In genomic region chr17:78980624-78980972, GRCh38 we compare ENCODE assay signal across 11 cellular contexts. TPM values are rescaled to one million over a fixed set of nuclear protein-coding genes. Genes with fewer than 3 reads are reported as not detected.
DNase-seq lines count a peak whose midpoint lies in the region; ATAC-seq, FAIRE-seq and TF ChIP-seq lines count a peak whose summit lies in the region.
"Had no signal": no experiment of that assay in that cellular context is flagged by ENCODE, and none has a peak within 500 bp of the region (broad histone marks: within the 10 kb centered on the region; RNA-seq: fewer than 3 reads in every experiment).

No MANE protein-coding gene starts in this region.

- H3K27ac ChIP-seq in BLaER1 treated with 17β-estradiol and CSF1 and Interleukin-3, amounts not matched to agents 10 nM and 100 nM, result peak overlapping the region; percentile 42 to 85 (median 79); a peak in 21 of 22 replicates
- H3K27ac ChIP-seq in H1 (ENCODE audit: low read depth, low read length) (no peak overlapping the region), pancreas (peak overlapping the region in 3 of 4 donors; percentile 45 to 76 (median 56))

- H4K20me1 ChIP-seq in BLaER1 treated with 17β-estradiol and CSF1 and Interleukin-3, amounts not matched to agents 10 nM and 100 nM, result peaks cover 0 to 28% (median 7%) of the 10 kb centered on the region in 11 experiments; a peak in 8 of 22 replicates
- H4K20me1 ChIP-seq in H1 (replicated peaks in 1 of 2; ENCODE audit: control insufficient read depth in 1 of 2, insufficient read depth in 2 of 2, low read length in 2 of 2), result no peaks in the 10 kb centered on the region

- no peak for TF ChIP-seq RAD21 in H1 (IDR thresholded peaks at IDR 0.05 in 1 of 2, conservative IDR thresholded peaks at IDR 0.05 in 1 of 2; ENCODE audit: low read depth in 2 of 2, low read length in 2 of 2)

- CTCF ChIA-PET in H1 (lab: Charles Lee; ENCODE audit: partially characterized antibody), result interaction anchor here (0.6 to 4.6 kb wide), 8 partner anchors 9 to 616 kb away, joined by 3 to 29 read pairs (median 4); no protein-coding TSS in a partner anchor

- DNase-seq in NT2/D1 (ENCODE audit: low read depth, low spot score), result no peak
- no peak for DNase-seq in H1 (ENCODE audit: low read depth in 1 of 2, low spot score in 2 of 2)
- DNase-seq in pancreas, result peak in 3 of 6 donors; percentile 27 to 67 (median 56)
- no peak for DNase-seq in NCI-H345 treated with DMSO at 0.1 percent for 48 hours (lab: John Stamatoyannopoulos, UW; ENCODE audit: unreplicated experiment)
- no peak for DNase-seq in Ammon's horn (ENCODE audit: low spot score)
- DNase-seq: CD4-positive, CD25-positive, alpha-beta regulatory T cell; GF-D8; HCEC 1CT; T-helper 9 cell had no signal

- no peak overlapping the region for H2AFZ ChIP-seq in H1 (ENCODE audit: low read length)

- no peaks in the 10 kb centered on the region for H3K23me2 ChIP-seq in H1 (ENCODE audit: low read depth, low read length)

- peak overlapping the region in 8 of 10 experiments; percentile 18 to 58 (median 48); a peak in 9 of 20 replicates for H3K4me3 ChIP-seq in BLaER1 treated with 17β-estradiol and CSF1 and Interleukin-3, amounts not matched to agents 10 nM and 100 nM
- H3K4me3 ChIP-seq in NT2/D1 (ENCODE audit: insufficient read length, low read depth), result no peak overlapping the region
- H3K4me3 ChIP-seq in H1 (ENCODE audit: extremely low read depth in 1 of 4, insufficient read depth in 2 of 4, low read depth in 3 of 4, low read length in 4 of 4), result no peak overlapping the region
- H3K4me3 ChIP-seq in pancreas, result no peak overlapping the region

- no peak overlapping the region for H3K4ac ChIP-seq in H1 (replicated peaks; ENCODE audit: insufficient read length, low read depth, low read length)

- peaks cover 0 to 8% (median 0%) of the 10 kb centered on the region in 11 experiments; a peak in 2 of 22 replicates for H3K36me3 ChIP-seq in BLaER1 treated with 17β-estradiol and CSF1 and Interleukin-3, amounts not matched to agents 10 nM and 100 nM
- H3K36me3 ChIP-seq in NT2/D1 (ENCODE audit: insufficient read depth, insufficient read length, low read length) (peaks cover 12% of the 10 kb centered on the region), H1 (ENCODE audit: control insufficient read depth in 2 of 4, insufficient read depth in 4 of 4, low read length in 3 of 4) (no peaks in the 10 kb centered on the region), pancreas (no peaks in the 10 kb centered on the region)

- peak overlapping the region; percentile 96 for H4K8ac ChIP-seq in H1 (ENCODE audit: extremely low read depth, insufficient read depth, low read length)

- intact Hi-C loops in pancreas (cut with DNase I), result loop anchor here in 1 of 3 donors (10.0 kb wide), 1 partner anchor 46 kb away; no protein-coding TSS in a partner anchor

- no peaks in the 10 kb centered on the region for H3K27me3 ChIP-seq in BLaER1 treated with 17β-estradiol and CSF1 and Interleukin-3, amounts not matched to agents 10 nM and 100 nM
- H3K27me3 ChIP-seq in NT2/D1 (ENCODE audit: insufficient read depth, insufficient read length), result no peaks in the 10 kb centered on the region
- H3K27me3 ChIP-seq in H1 (replicated peaks in 1 of 4; ENCODE audit: control insufficient read depth in 3 of 4, extremely low read depth in 1 of 4, insufficient read depth in 3 of 4, low read length in 3 of 4), result no peaks in the 10 kb centered on the region
- H3K27me3 ChIP-seq in pancreas, result no peaks in the 10 kb centered on the region

- no peak overlapping the region for H2BK20ac ChIP-seq in H1 (ENCODE audit: low read length)

- no peak for TF ChIP-seq EP300 in H1 (IDR thresholded peaks at IDR 0.05; ENCODE audit: borderline replicate concordance in 1 of 2, low read depth in 2 of 2, low read length in 2 of 2)

- no peaks in the 10 kb centered on the region for H3K9me3 ChIP-seq in BLaER1 treated with 17β-estradiol and CSF1 and Interleukin-3, amounts not matched to agents 10 nM and 100 nM (replicated peaks in 1 of 11)
- H3K9me3 ChIP-seq in NT2/D1 (ENCODE audit: insufficient read depth, low read length), result no peaks in the 10 kb centered on the region
- no peaks in the 10 kb centered on the region for H3K9me3 ChIP-seq in H1 (ENCODE audit: insufficient read depth in 2 of 2, low read depth in 1 of 2, low read length in 1 of 2)
- no peaks in the 10 kb centered on the region for H3K9me3 ChIP-seq in pancreas

- no peak for TF ChIP-seq POLR2A in H1 (IDR thresholded peaks at IDR 0.05; ENCODE audit: control extremely low read depth in 1 of 2, low read depth in 2 of 2, low read length in 2 of 2)

- H3K79me1 ChIP-seq in H1 (ENCODE audit: low read depth, low read length), result no peaks in the 10 kb centered on the region

- H3K9ac ChIP-seq in BLaER1 treated with 17β-estradiol and CSF1 and Interleukin-3, amounts not matched to agents 10 nM and 100 nM, result peak overlapping the region; percentile 31 to 77 (median 68); a peak in 20 of 22 replicates
- peak overlapping the region; percentile 70 for H3K9ac ChIP-seq in NT2/D1 (ENCODE audit: insufficient read length, low read depth)
- H3K9ac ChIP-seq in H1 (replicated peaks in 1 of 4; ENCODE audit: extremely low read depth in 1 of 4, low read depth in 3 of 4, low read length in 3 of 4), result no peak overlapping the region

- no peaks in the 10 kb centered on the region; a peak in 1 of 4 replicates for H3K79me2 ChIP-seq in H1 (ENCODE audit: control insufficient read depth in 1 of 2, insufficient read depth in 2 of 2, low read length in 2 of 2)

- ATAC-seq in pancreas, result no peak
- no peak for ATAC-seq in GM21619 (IDR thresholded peaks at IDR 0.05; ENCODE audit: unreplicated experiment)

- no peak overlapping the region for H3K18ac ChIP-seq in H1 (ENCODE audit: extremely low read depth, low read length)

- no peak overlapping the region for H2BK5ac ChIP-seq in H1 (ENCODE audit: low read depth, low read length)

- no peak overlapping the region for H3K56ac ChIP-seq in H1 (replicated peaks; ENCODE audit: insufficient read length, low read depth, low read length)

- H2BK12ac ChIP-seq in H1 (ENCODE audit: low read depth, low read length), result no peak overlapping the region

- POLR2A ChIA-PET in H1 (lab: Charles Lee; ENCODE audit: partially characterized antibody), result interaction anchor here (0.7 to 0.9 kb wide), 2 partner anchors 81 to 92 kb away, joined by 3 read pairs; no protein-coding TSS in a partner anchor

- H2BK15ac ChIP-seq in H1 (ENCODE audit: low read length), result no peak overlapping the region

- H3K4me1 ChIP-seq in BLaER1 treated with 17β-estradiol and CSF1 and Interleukin-3, amounts not matched to agents 10 nM and 100 nM, result peaks cover 65 to 86% (median 73%) of the 10 kb centered on the region in 10 experiments
- H3K4me1 ChIP-seq in NT2/D1 (ENCODE audit: insufficient read depth, insufficient read length) (peaks cover 41% of the 10 kb centered on the region), H1 (replicated peaks in 1 of 4; ENCODE audit: control insufficient read depth in 3 of 4, insufficient read depth in 4 of 4, low read length in 3 of 4) (peaks cover 0 to 18% (median 9%) of the 10 kb centered on the region in 4 experiments; a peak in 6 of 7 replicates), pancreas (peaks cover 0 to 8% (median 5%) of the 10 kb centered on the region in 3 donors)

- H3K23ac ChIP-seq in H1 (ENCODE audit: insufficient read length), result no peak overlapping the region

- H4K91ac ChIP-seq in H1 (replicated peaks; ENCODE audit: insufficient read length, low read length), result peak overlapping the region; percentile 95

- TF ChIP-seq CTCF in H1 (IDR thresholded peaks at IDR 0.05; ENCODE audit: control extremely low read depth in 1 of 3, insufficient read depth in 1 of 3, low read depth in 1 of 3, low read length in 3 of 3) (no peak), pancreas (IDR thresholded peaks at IDR 0.05) (no peak)

- FAIRE-seq in H1 (lab: Jason Lieb, UNC) (no peak), pancreas (lab: Jason Lieb, UNC) (no peak)

- 95% methylated on average over 8 of the region's 8 CpGs; no CpG with 5 or more reads in 1 of the 2 experiments for WGBS in H1 (ENCODE audit: extremely low coverage in 1 of 2, insufficient coverage in 1 of 2, insufficient read length in 1 of 2, insufficient replicate concordance in 2 of 2, low coverage in 1 of 2, low lambda C conversion rate in 2 of 2, missing lambda C conversion rate in 1 of 2), 2 experiments
- WGBS in pancreas, 2 donors, result 81 to 89% methylated on average over 8 of the region's 8 CpGs

- H4K5ac ChIP-seq in H1 (ENCODE audit: insufficient read length, low read depth, low read length), result no peak overlapping the region

- H2AK5ac ChIP-seq in H1 (ENCODE audit: low read depth, low read length), result no peak overlapping the region

- peak overlapping the region; percentile 82 to 96 (median 89) for H3K4me2 ChIP-seq in BLaER1 treated with 17β-estradiol and CSF1 and Interleukin-3, amounts not matched to agents 10 nM and 100 nM
- H3K4me2 ChIP-seq in H1 (ENCODE audit: insufficient read depth in 1 of 2, low read depth in 2 of 2, low read length in 2 of 2), result no peak overlapping the region

- H2BK120ac ChIP-seq in H1 (replicated peaks; ENCODE audit: low read depth, low read length), result no peak overlapping the region

- no peak overlapping the region for H3K14ac ChIP-seq in H1 (ENCODE audit: insufficient read length)

RNA-seq across cellular contexts. Expression of gene LGALS3BP, which starts 0.9 kb away (rescaled TPM):
- 53.8 and 56.1 TPM in 2 replicates for total RNA-seq in H1 (2021; fragmentation: NEBNext Ultra II Directional; extraction: Animal tissue kit (Norgen Biotek cat#: 25700))
- polyA plus RNA-seq in H1 (2011; rRNA removed), result 61.6 and 87.5 TPM in 2 replicates
- polyA plus RNA-seq in H1 (2011; cell fraction: cytosol; rRNA removed), result 27.3 TPM
- 94.7 TPM for polyA plus RNA-seq in H1 (2011; cell fraction: nucleus; rRNA removed)
- polyA plus RNA-seq in H1 (2012, experiment 1 of 2), result 60.4 to 89.3 TPM (median 80.4 TPM) in 4 replicates
- 91.4 TPM for polyA plus RNA-seq in H1 (2012, experiment 2 of 2)
- 75.5 TPM for polyA plus RNA-seq in H1 (2013, experiment 1 of 2)
- polyA plus RNA-seq in H1 (2013, experiment 2 of 2), result 60.2 TPM
- 39.2 and 40.3 TPM in 2 replicates for polyA minus RNA-seq in H1 (2011; rRNA and poly(A)+ RNA removed)
- 57.8 TPM for polyA minus RNA-seq in H1 (2011; cell fraction: cytosol; rRNA and poly(A)+ RNA removed)
- polyA minus RNA-seq in H1 (2011; cell fraction: nucleus; rRNA and poly(A)+ RNA removed), result 38.8 TPM
- 100 to 1,000 TPM in 2 of 6 donors, 10 to 100 TPM in 4; 35.3 to 169 (median 71.4) TPM for total RNA-seq in pancreas
- polyA plus RNA-seq in pancreas, result 100 to 1,000 TPM in 1 of 2 donors, 10 to 100 TPM in 1; 80.1 to 102 TPM

RNA-seq across cellular contexts. Expression of gene CANT1, which starts 29.0 kb away (rescaled TPM):
- total RNA-seq in H1 (2021; fragmentation: NEBNext Ultra II Directional; extraction: Animal tissue kit (Norgen Biotek cat#: 25700)), result 30.7 and 32.6 TPM in 2 replicates
- polyA plus RNA-seq in H1 (2011; rRNA removed) (23.0 and 28.3 TPM in 2 replicates), pancreas (10 to 100 TPM in 1 of 2 donors, 1 to 10 TPM in 1; 7.4 to 10.7 TPM)
- polyA plus RNA-seq in H1 (2011; cell fraction: cytosol; rRNA removed), result 19.0 TPM
- polyA plus RNA-seq in H1 (2011; cell fraction: nucleus; rRNA removed), result 28.5 TPM
- 19.2 to 24.9 TPM (median 22.0 TPM) in 4 replicates for polyA plus RNA-seq in H1 (2012, experiment 1 of 2)
- polyA plus RNA-seq in H1 (2012, experiment 2 of 2), result 28.3 TPM
- polyA plus RNA-seq in H1 (2013, experiment 1 of 2), result 21.6 TPM
- 24.5 TPM for polyA plus RNA-seq in H1 (2013, experiment 2 of 2)
- polyA minus RNA-seq in H1 (2011; rRNA and poly(A)+ RNA removed), result 23.3 and 23.8 TPM in 2 replicates
- 28.7 TPM for polyA minus RNA-seq in H1 (2011; cell fraction: cytosol; rRNA and poly(A)+ RNA removed)
- polyA minus RNA-seq in H1 (2011; cell fraction: nucleus; rRNA and poly(A)+ RNA removed), result 13.1 TPM
- total RNA-seq in pancreas, result 10 to 100 TPM; 20.7 to 45.0 (median 29.3) TPM

RNA-seq across cellular contexts. Expression of gene C1QTNF1, which starts 43.4 kb away (rescaled TPM):
- 2.5 and 3.5 TPM in 2 replicates for total RNA-seq in H1 (2021; fragmentation: NEBNext Ultra II Directional; extraction: Animal tissue kit (Norgen Biotek cat#: 25700))
- 1.5 and 2.1 TPM in 2 replicates for polyA plus RNA-seq in H1 (2011; rRNA removed)
- polyA plus RNA-seq in H1 (2011; cell fraction: cytosol; rRNA removed), result 1.1 TPM
- polyA plus RNA-seq in H1 (2011; cell fraction: nucleus; rRNA removed), result 1.8 TPM
- 1.4 to 2.4 TPM (median 1.9 TPM) in 4 replicates for polyA plus RNA-seq in H1 (2012, experiment 1 of 2)
- 2.1 TPM for polyA plus RNA-seq in H1 (2012, experiment 2 of 2)
- polyA plus RNA-seq in H1 (2013, experiment 1 of 2), result 0.83 TPM
- polyA plus RNA-seq in H1 (2013, experiment 2 of 2), result 0.87 TPM
- polyA minus RNA-seq in H1 (2011; rRNA and poly(A)+ RNA removed), result 0.44 and 0.49 TPM in 2 replicates
- 0.95 TPM for polyA minus RNA-seq in H1 (2011; cell fraction: cytosol; rRNA and poly(A)+ RNA removed)
- 1.3 TPM for polyA minus RNA-seq in H1 (2011; cell fraction: nucleus; rRNA and poly(A)+ RNA removed)
- total RNA-seq in pancreas, result 10 to 100 TPM in 2 of 6 donors, 1 to 10 TPM in 4; 5.3 to 17.9 (median 6.7) TPM
- polyA plus RNA-seq in pancreas, result 10 to 100 TPM in 1 of 2 donors, 1 to 10 TPM in 1; 9.4 to 31.2 TPM
- total RNA-seq: CD4-positive, CD25-positive, alpha-beta regulatory T cell had no signal
- polyA plus RNA-seq: CD4-positive, CD25-positive, alpha-beta regulatory T cell had no signal

RNA-seq across cellular contexts. Expression of gene TIMP2, which starts 55.4 kb away (rescaled TPM):
- 42.7 and 43.3 TPM in 2 replicates for total RNA-seq in H1 (2021; fragmentation: NEBNext Ultra II Directional; extraction: Animal tissue kit (Norgen Biotek cat#: 25700))
- polyA plus RNA-seq in H1 (2011; rRNA removed) (18.2 and 21.5 TPM in 2 replicates), pancreas (10 to 100 TPM; 22.2 to 42.7 TPM)
- polyA plus RNA-seq in H1 (2011; cell fraction: cytosol; rRNA removed), result 13.1 TPM
- polyA plus RNA-seq in H1 (2011; cell fraction: nucleus; rRNA removed), result 14.3 TPM
- 37.1 to 40.2 TPM (median 38.3 TPM) in 4 replicates for polyA plus RNA-seq in H1 (2012, experiment 1 of 2)
- 38.8 TPM for polyA plus RNA-seq in H1 (2012, experiment 2 of 2)
- polyA plus RNA-seq in H1 (2013, experiment 1 of 2), result 36.5 TPM
- 47.3 TPM for polyA plus RNA-seq in H1 (2013, experiment 2 of 2)
- 12.9 and 16.2 TPM in 2 replicates for polyA minus RNA-seq in H1 (2011; rRNA and poly(A)+ RNA removed)
- 14.9 TPM for polyA minus RNA-seq in H1 (2011; cell fraction: cytosol; rRNA and poly(A)+ RNA removed)
- polyA minus RNA-seq in H1 (2011; cell fraction: nucleus; rRNA and poly(A)+ RNA removed), result 9.5 TPM
- total RNA-seq in pancreas, result 100 to 1,000 TPM in 1 of 6 donors, 10 to 100 TPM in 5; 39.9 to 128 (median 57.6) TPM

Comparison
In these comparisons a context has a peak if more than half of its experiments do, and no peak if none do; other contexts are left out.
1. H3K4me2 ChIP-seq: peak in BLaER1 treated with 17β-estradiol and CSF1 and Interleukin-3, amounts not matched to agents 10 nM and 100 nM (11 of 11); none in H1 (0 of 2).
2. H3K4me3 ChIP-seq: peak in BLaER1 treated with 17β-estradiol and CSF1 and Interleukin-3, amounts not matched to agents 10 nM and 100 nM (8 of 10); none in NT2/D1 (single experiment), H1 (0 of 4) and pancreas (0 of 4).
3. H3K9ac ChIP-seq: peak in BLaER1 treated with 17β-estradiol and CSF1 and Interleukin-3, amounts not matched to agents 10 nM and 100 nM (11 of 11) and NT2/D1 (single experiment); none in H1 (0 of 4).